ENCODE assay signal across 8 cellular contexts in genomic region chr17:73646409-73647305, GRCh38. TPM values are rescaled to one million over a fixed set of nuclear protein-coding genes. Genes with fewer than 3 reads are reported as not detected.
DNase-seq lines count a peak whose midpoint lies in the region; ATAC-seq and TF ChIP-seq lines count a peak whose summit lies in the region.

No MANE protein-coding gene starts in this region.

- peaks cover 28% of the 10 kb centered on the region for H3K4me1 ChIP-seq in A673 (ENCODE audit: insufficient read depth, low read length, poor library complexity, severe bottlenecking)
- peaks cover 0 to 18% of the 10 kb centered on the region in 2 experiments; a peak in 2 of 4 replicates for H3K4me1 ChIP-seq in SK-N-SH (ENCODE audit: control insufficient read depth in 1 of 2, insufficient read depth in 2 of 2, low read depth in 1 of 2, low read length in 1 of 2)

- no peaks in the 10 kb centered on the region for H4K20me1 ChIP-seq in SK-N-SH (ENCODE audit: insufficient read depth)

- peak; percentile 69 for TF ChIP-seq RAD21 in SK-N-SH (IDR thresholded peaks at IDR 0.05; ENCODE audit: low read length)

- no peak overlapping the region for H2AFZ ChIP-seq in SK-N-SH (ENCODE audit: low read depth)

- no peaks in the 10 kb centered on the region for H3K9me3 Mint-ChIP-seq in activated CD4-positive, alpha-beta memory T cell treated with anti-CD3 and anti-CD28 coated beads, Interleukin-2, amount 10 ng/mL, durations not matched to agents 7 days and 5 days

- H3K4me3 ChIP-seq in A673 (ENCODE audit: low read depth, low read length, poor library complexity, severe bottlenecking) (no peak overlapping the region), SK-N-SH (ENCODE audit: low read depth in 2 of 2, low read length in 1 of 2) (no peak overlapping the region), fibroblast of mammary gland (ENCODE audit: control insufficient read depth, low read depth, low read length) (no peak overlapping the region)

- H3K9me2 ChIP-seq in SK-N-SH = no peaks in the 10 kb centered on the region

- WGBS in SK-N-SH (ENCODE audit: low lambda C conversion rate) = 47% methylated on average over 19 of the region's 19 CpGs

- no peaks in the 10 kb centered on the region for H3K79me2 ChIP-seq in SK-N-SH (ENCODE audit: insufficient read depth)

- peaks cover 10% of the 10 kb centered on the region for H3K4me1 Mint-ChIP-seq in activated CD4-positive, alpha-beta memory T cell treated with anti-CD3 and anti-CD28 coated beads, Interleukin-2, amount 10 ng/mL, durations not matched to agents 7 days and 5 days

- no peaks in the 10 kb centered on the region for H3F3A ChIP-seq in SK-N-SH (replicated peaks; ENCODE audit: insufficient read depth)

- CTCF ChIA-PET in A673 (lab: Charles Lee) (interaction anchor here (0.8 to 1.0 kb wide), 3 partner anchors 10 to 217 kb away, joined by 3 to 21 read pairs (median 4); no protein-coding TSS in a partner anchor), SK-N-SH (lab: Yijun Ruan, JAX) (interaction anchor here (0.5 to 9.8 kb wide), 61 partner anchors 9 to 553 kb away, joined by 3 to 118 read pairs (median 5); no protein-coding TSS in a partner anchor)
- CTCF ChIA-PET in activated CD4-positive, alpha-beta memory T cell treated with anti-CD3 and anti-CD28 coated beads, Interleukin-2, amount 10 ng/mL, durations not matched to agents 7 days and 5 days (lab: Charles Lee) = interaction anchor here (0.8 to 1.7 kb wide), 8 partner anchors 12 to 224 kb away, joined by 3 to 7 read pairs (median 3); no protein-coding TSS in a partner anchor

- 0 out of 2 replicates have a peak, but pooled peaks have one; percentile 10 for TF ChIP-seq CTCF in A673 (conservative IDR thresholded peaks at IDR 0.05; ENCODE audit: low read depth, low read length)
- no peak for TF ChIP-seq CTCF in SK-N-SH (IDR thresholded peaks at IDR 0.05)
- peak; percentile 20 for TF ChIP-seq CTCF in fibroblast of mammary gland (conservative IDR thresholded peaks at IDR 0.05; ENCODE audit: control insufficient read depth, insufficient read depth, low read depth, low read length)

- H3K27me3 ChIP-seq in A673 (replicated peaks; ENCODE audit: insufficient read depth, low read depth, low read length, poor library complexity) (peaks cover 74% of the 10 kb centered on the region), SK-N-SH (ENCODE audit: insufficient read depth) (peaks cover 41% of the 10 kb centered on the region)

- H3K9me3 ChIP-seq in A673 (ENCODE audit: low read depth, low read length, poor library complexity, severe bottlenecking) (no peaks in the 10 kb centered on the region), SK-N-SH (no peaks in the 10 kb centered on the region)

- no peak for TF ChIP-seq EP300 in SK-N-SH (IDR thresholded peaks at IDR 0.05; ENCODE audit: borderline replicate concordance in 1 of 2, low read depth in 1 of 2, low read length in 1 of 2)

- H3K36me3 ChIP-seq in A673 (ENCODE audit: insufficient read depth, low read length, poor library complexity, severe bottlenecking) (no peaks in the 10 kb centered on the region), SK-N-SH (replicated peaks in 1 of 2; ENCODE audit: control insufficient read depth in 1 of 2, insufficient read depth in 2 of 2, low read length in 1 of 2) (no peaks in the 10 kb centered on the region)

- no peak overlapping the region for H3K4me3 Mint-ChIP-seq in activated CD4-positive, alpha-beta memory T cell treated with anti-CD3 and anti-CD28 coated beads, Interleukin-2, amount 10 ng/mL, durations not matched to agents 7 days and 5 days

- no peak overlapping the region for H3K4me2 ChIP-seq in SK-N-SH

- H3K36me3 Mint-ChIP-seq in activated CD4-positive, alpha-beta memory T cell treated with anti-CD3 and anti-CD28 coated beads, Interleukin-2, amount 10 ng/mL, durations not matched to agents 7 days and 5 days (ENCODE audit: low read depth) = no peaks in the 10 kb centered on the region

- intact Hi-C loops in A673 (cut with micrococcal nuclease; ENCODE audit: unreplicated experiment) = no loop called here

- H3K27ac ChIP-seq in A673 (ENCODE audit: low read depth, low read length, poor library complexity, severe bottlenecking) (no peak overlapping the region), SK-N-SH (ENCODE audit: low read depth in 2 of 2, low read length in 1 of 2) (no peak overlapping the region)

- H3K9ac ChIP-seq in SK-N-SH = no peak overlapping the region

- DNase-seq in A673 (ENCODE audit: low spot score) (peak; percentile 28), COR-L47 (lab: John Stamatoyannopoulos, UW) (peak; percentile 46), SK-N-SH (peak; percentile 83), fibroblast of mammary gland (ENCODE audit: low read depth) (peak; percentile 35)
- no peak for DNase-seq in stimulated activated naive CD4-positive, alpha-beta T cell treated with Interleukin-2 at 50 U/mL for 16 hours (lab: John Stamatoyannopoulos, UW)
- no peak for DNase-seq in activated CD4-positive, alpha-beta memory T cell treated with anti-CD3 and anti-CD28 coated beads, Interleukin-2, amount 10 ng/mL, durations not matched to agents 7 days and 5 days
- DNase-seq in activated CD4-positive, CD25-positive, alpha-beta regulatory T cell treated with anti-CD3 and anti-CD28 coated beads, Interleukin-2, amount 50 U/mL, for 72 hours = no peak

- no peak overlapping the region for H3K27ac Mint-ChIP-seq in activated CD4-positive, alpha-beta memory T cell treated with anti-CD3 and anti-CD28 coated beads, Interleukin-2, amount 10 ng/mL, durations not matched to agents 7 days and 5 days

- peaks cover 51% of the 10 kb centered on the region for H3K27me3 Mint-ChIP-seq in activated CD4-positive, alpha-beta memory T cell treated with anti-CD3 and anti-CD28 coated beads, Interleukin-2, amount 10 ng/mL, durations not matched to agents 7 days and 5 days

- no TSS peak for BruUV-seq in A673 (replicated peaks; lab: Mats Ljungman, UMichigan)

- POLR2A ChIA-PET in A673 (lab: Charles Lee; ENCODE audit: low non-redundant PET) = no interaction called here
- POLR2A ChIA-PET in SK-N-SH (lab: Yijun Ruan, JAX) = interaction anchor here (0.9 kb wide), 1 partner anchor 47 kb away, joined by 3 read pairs; no protein-coding TSS in a partner anchor
- POLR2A ChIA-PET in activated CD4-positive, alpha-beta memory T cell treated with anti-CD3 and anti-CD28 coated beads, Interleukin-2, amount 10 ng/mL, durations not matched to agents 7 days and 5 days (lab: Charles Lee) = no interaction called here

- no peak for ATAC-seq in GM19467 (IDR thresholded peaks at IDR 0.05; ENCODE audit: unreplicated experiment)

TF ChIP-seq in SK-N-SH, 30 proteins besides CTCF, POLR2A, EP300 and RAD21:
- no peak for TF ChIP-seq RFX5 (IDR thresholded peaks at IDR 0.05; ENCODE audit: low read length)
- peak; percentile 55; the same call in 1 of the 2 replicates for TF ChIP-seq SMC3 (IDR thresholded peaks at IDR 0.05; ENCODE audit: low read depth, low read length)

RNA-seq across cellular contexts. Expression of gene SDK2, which starts 2.4 kb away (rescaled TPM):
- 0.63 and 0.67 TPM in 2 replicates for total RNA-seq in A673 (2021)
- 0.02 TPM in 2 replicates for polyA plus RNA-seq in SK-N-SH (2012; rRNA removed)
- 0.01 and 0.04 TPM in 2 replicates for polyA plus RNA-seq in SK-N-SH (2012; cell fraction: cytosol; rRNA removed)
- polyA plus RNA-seq in SK-N-SH (2012; cell fraction: nucleus; rRNA removed) = 0.02 and 0.04 TPM in 2 replicates
- 1 to 10 TPM; 2.4 to 2.5 TPM for total RNA-seq in activated CD4-positive, alpha-beta memory T cell treated with anti-CD3 and anti-CD28 coated beads, Interleukin-2, amount 10 ng/mL, durations not matched to agents 7 days and 5 days

Comparison
In these comparisons a context has a peak if more than half of its experiments do, and no peak if none do; other contexts are left out.
1. DNase-seq: peak in A673 (single experiment), COR-L47 (single experiment), SK-N-SH (single experiment) and fibroblast of mammary gland (single experiment); none in stimulated activated naive CD4-positive, alpha-beta T cell treated with Interleukin-2 at 50 U/mL for 16 hours (single experiment), activated CD4-positive, alpha-beta memory T cell treated with anti-CD3 and anti-CD28 coated beads, Interleukin-2, amount 10 ng/mL, durations not matched to agents 7 days and 5 days (single experiment) and activated CD4-positive, CD25-positive, alpha-beta regulatory T cell treated with anti-CD3 and anti-CD28 coated beads, Interleukin-2, amount 50 U/mL, for 72 hours (single experiment).